ENCODE assay signal across 8 cellular contexts in the genomic region with DNA sequence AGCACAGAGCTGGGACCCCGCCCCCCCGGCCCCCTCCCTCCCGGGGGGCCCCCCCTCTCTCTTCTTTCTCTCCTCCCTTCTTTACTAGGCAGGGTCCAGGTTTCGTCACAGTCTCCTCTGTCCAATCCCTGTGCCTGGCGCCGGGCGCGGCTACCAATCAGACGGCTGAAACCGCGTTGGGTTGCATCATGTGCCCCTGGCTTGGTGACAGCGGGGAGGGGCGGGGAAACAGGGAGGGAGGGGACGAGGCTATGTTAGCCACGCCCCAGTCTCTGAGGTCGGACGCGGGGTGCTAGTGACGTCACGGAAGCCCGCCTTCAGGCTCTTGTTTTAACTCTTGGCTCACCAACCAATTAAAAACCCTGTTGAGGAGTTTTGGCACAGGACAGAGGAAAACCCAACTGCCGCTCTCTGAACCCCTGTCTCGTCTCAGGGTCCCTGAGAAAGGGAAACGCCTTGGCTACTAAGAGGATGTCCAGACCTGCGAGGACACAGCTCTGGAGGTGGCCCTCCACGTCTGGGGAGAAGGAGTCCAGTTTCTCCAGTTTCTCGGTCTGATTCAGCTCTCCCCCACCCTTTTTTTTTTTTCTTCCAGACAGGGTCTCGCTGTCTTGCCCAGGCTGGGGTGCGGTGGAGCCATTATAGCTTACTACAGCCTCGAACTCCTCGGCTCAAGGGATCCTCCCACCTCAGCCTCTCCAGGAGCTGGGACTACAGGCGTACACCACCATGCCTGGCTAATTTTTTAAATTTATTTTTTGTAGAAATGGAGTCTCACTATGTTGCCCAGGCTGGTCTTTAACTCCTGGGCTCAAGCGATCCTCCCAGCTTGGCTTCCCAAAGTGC. TPM values are rescaled to one million over a fixed set of nuclear protein-coding genes. Genes with fewer than 3 reads are reported as not detected.
DNase-seq lines count a peak whose midpoint lies in the region; ATAC-seq and TF ChIP-seq lines count a peak whose summit lies in the region.

No MANE protein-coding gene starts in this region.

- H3K4me1 ChIP-seq in ascending aorta (peaks cover 36 to 52% of the 10 kb centered on the region in 2 donors), right atrium auricular region (peaks cover 0 to 76% of the 10 kb centered on the region in 2 donors), upper lobe of right lung (peaks cover 58% of the 10 kb centered on the region)

- H3K9me3 ChIP-seq in ascending aorta: no peaks in the 10 kb centered on the region
- no peaks in the 10 kb centered on the region for H3K9me3 ChIP-seq in right atrium auricular region
- no peaks in the 10 kb centered on the region for H3K9me3 ChIP-seq in upper lobe of right lung

- no peaks in the 10 kb centered on the region for H3K9me3 Mint-ChIP-seq in progenitor cell of endocrine pancreas (ENCODE audit: low read depth)

- H3K36me3 ChIP-seq in ascending aorta: peaks cover 7 to 9% of the 10 kb centered on the region in 2 donors
- H3K36me3 ChIP-seq in right atrium auricular region: peaks cover 12% of the 10 kb centered on the region
- H3K36me3 ChIP-seq in upper lobe of right lung: peaks cover 14% of the 10 kb centered on the region

- H3K36me3 Mint-ChIP-seq in progenitor cell of endocrine pancreas (ENCODE audit: insufficient read depth): peaks cover 4% of the 10 kb centered on the region

- H3K27ac Mint-ChIP-seq in progenitor cell of endocrine pancreas: peak overlapping the region; percentile 91

- H3K27ac ChIP-seq in ascending aorta (peak overlapping the region; percentile 94 to 95), right atrium auricular region (peak overlapping the region; percentile 95 to 99), upper lobe of right lung (peak overlapping the region; percentile 89)

- ATAC-seq in HG02943 (IDR thresholded peaks at IDR 0.05; ENCODE audit: low read depth, unreplicated experiment) (peak; percentile 58), upper lobe of right lung (peak; percentile 83)

- H3K4me3 ChIP-seq in ascending aorta: peak overlapping the region; percentile 77 to 94
- H3K4me3 ChIP-seq in right atrium auricular region: peak overlapping the region; percentile 63 to 87
- peak overlapping the region; percentile 89 for H3K4me3 ChIP-seq in upper lobe of right lung

- peaks cover 12% of the 10 kb centered on the region for H3K4me1 Mint-ChIP-seq in progenitor cell of endocrine pancreas (ENCODE audit: low read depth)

- intact Hi-C loops in ascending aorta (cut with DNase I): loop anchor here (1.0 to 5.0 kb wide), 5 partner anchors 18 to 254 kb away; a partner anchor contains a TSS
- intact Hi-C loops in upper lobe of right lung (cut with DNase I): loop anchor here (2.0 kb wide), 1 partner anchor 98 kb away; no protein-coding TSS in a partner anchor

- H3K27me3 ChIP-seq in ascending aorta: no peaks in the 10 kb centered on the region
- H3K27me3 ChIP-seq in right atrium auricular region: no peaks in the 10 kb centered on the region
- no peaks in the 10 kb centered on the region for H3K27me3 ChIP-seq in upper lobe of right lung

- in situ Hi-C loops in GM13977 (cut with MboI; ENCODE audit: low pct_unique_long_range_greater_than_20kb, low sequenced_read_pairs, unreplicated experiment): no loop called here

- no peak for TF ChIP-seq CTCF in GM13977 (IDR thresholded peaks at IDR 0.05; ENCODE audit: extremely low read depth, insufficient read depth, missing control alignments)
- TF ChIP-seq CTCF in ascending aorta (IDR thresholded peaks at IDR 0.05): no peak
- no peak for TF ChIP-seq CTCF in right atrium auricular region (IDR thresholded peaks at IDR 0.05)
- no peak for TF ChIP-seq CTCF in progenitor cell of endocrine pancreas (IDR thresholded peaks at IDR 0.05; ENCODE audit: unreplicated experiment)
- no peak for TF ChIP-seq CTCF in upper lobe of right lung (IDR thresholded peaks at IDR 0.05)

- H3K27me3 Mint-ChIP-seq in progenitor cell of endocrine pancreas: peaks cover 32% of the 10 kb centered on the region

- DNase-seq in GM13977 (ENCODE audit: low spot score) (peak; percentile 100), NCI-H187 treated with DMSO at 0.1 percent for 48 hours (lab: John Stamatoyannopoulos, UW) (peak; percentile 95), T-helper 22 cell (ENCODE audit: low read depth) (peak; percentile 100), ascending aorta (ENCODE audit: low spot score in 2 of 2) (peak; percentile 99 to 100), right atrium auricular region (ENCODE audit: low spot score) (peak; percentile 100), progenitor cell of endocrine pancreas (ENCODE audit: low spot score, unreplicated experiment) (peak; percentile 97), upper lobe of right lung (peak; percentile 100)

- H3K4me3 Mint-ChIP-seq in progenitor cell of endocrine pancreas (ENCODE audit: low read depth): peak overlapping the region; percentile 81

RNA-seq across cellular contexts. Expression of a gene that starts 0.4 kb away (rescaled TPM):
- total RNA-seq in ascending aorta (105 TPM), right atrium auricular region (10 to 100 TPM; 14.5 to 26.5 TPM), progenitor cell of endocrine pancreas (14.1 and 16.2 TPM in 2 replicates), upper lobe of right lung (26.4 TPM)

RNA-seq across cellular contexts. Expression of a gene that starts 4.4 kb away (rescaled TPM):
- total RNA-seq in ascending aorta (91.2 TPM), right atrium auricular region (1 to 10 TPM; 1.3 to 4.4 TPM), progenitor cell of endocrine pancreas (0.49 and 1.1 TPM in 2 replicates), upper lobe of right lung (1.4 TPM)

RNA-seq across cellular contexts. Expression of a gene that starts 5.1 kb away (rescaled TPM):
- total RNA-seq in ascending aorta (10.5 TPM), right atrium auricular region (1 to 10 TPM in 1 of 2 donors, under 1 TPM in 1; 0.96 to 2.0 TPM), progenitor cell of endocrine pancreas (2.3 and 2.5 TPM in 2 replicates), upper lobe of right lung (6.5 TPM)

RNA-seq across cellular contexts. Expression of a gene that starts 18.2 kb away (rescaled TPM):
- total RNA-seq in ascending aorta: 73.1 TPM
- total RNA-seq in right atrium auricular region: 10 to 100 TPM; 18.2 to 25.7 TPM
- total RNA-seq in progenitor cell of endocrine pancreas: 26.9 and 31.3 TPM in 2 replicates
- 19.8 TPM for total RNA-seq in upper lobe of right lung

Comparison
In these comparisons a context has a peak if more than half of its experiments do, and no peak if none do; other contexts are left out.
1. Peak in every context shown above with its lines: DNase-seq, ATAC-seq, H3K4me3 ChIP-seq and H3K27ac ChIP-seq.
2. RNA of a gene that starts 4.4 kb away (total RNA-seq): 91.2 TPM in ascending aorta (single experiment); 1.3 to 4.4 TPM in right atrium auricular region, 1.4 TPM in upper lobe of right lung (single experiment) and 0.49 to 1.1 TPM in progenitor cell of endocrine pancreas; every median in the first group is over 10 times any median in the second.